ENCODE assay signal across 20 cellular contexts in genomic region chr12:98485792-98486347, GRCh38. TPM values are rescaled to one million over a fixed set of nuclear protein-coding genes. Genes with fewer than 3 reads are reported as not detected.
DNase-seq lines count a peak whose midpoint lies in the region; ATAC-seq, FAIRE-seq and TF ChIP-seq lines count a peak whose summit lies in the region.
"Had no signal": no experiment of that assay in that cellular context is flagged by ENCODE, and none has a peak within 500 bp of the region (broad histone marks: within the 10 kb centered on the region; RNA-seq: fewer than 3 reads in every experiment).

No MANE protein-coding gene starts in this region.

- POLR2A ChIA-PET in A673 (lab: Charles Lee; ENCODE audit: low non-redundant PET) = no interaction called here

- H3K27me3 ChIP-seq in A673 (replicated peaks; ENCODE audit: insufficient read depth, low read depth, low read length, poor library complexity) (no peaks in the 10 kb centered on the region), osteoblast (ENCODE audit: insufficient read depth, low read length) (no peaks in the 10 kb centered on the region), small intestine (ENCODE audit: control insufficient read depth in 2 of 2, insufficient read depth in 2 of 2, low read length in 2 of 2) (no peaks in the 10 kb centered on the region)
- H3K27me3 ChIP-seq: BLaER1 treated with 17β-estradiol and CSF1 and Interleukin-3, amounts not matched to agents 10 nM and 100 nM had no signal

- H3K36me3 ChIP-seq in A673 (ENCODE audit: insufficient read depth, low read length, poor library complexity, severe bottlenecking) = no peaks in the 10 kb centered on the region
- H3K36me3 ChIP-seq in SK-N-MC (ENCODE audit: insufficient read depth, low read length) = no peaks in the 10 kb centered on the region
- H3K36me3 ChIP-seq in osteoblast (ENCODE audit: insufficient read depth, low read length) = no peaks in the 10 kb centered on the region
- H3K36me3 ChIP-seq in small intestine (ENCODE audit: control insufficient read depth in 2 of 2, insufficient read depth in 2 of 2, low read length in 2 of 2) = no peaks in the 10 kb centered on the region
- H3K36me3 ChIP-seq: BLaER1 treated with 17β-estradiol and CSF1 and Interleukin-3, amounts not matched to agents 10 nM and 100 nM had no signal

- no peak overlapping the region for H3K4me2 ChIP-seq in osteoblast (ENCODE audit: insufficient read depth, low read length)
- H3K4me2 ChIP-seq: A549; BLaER1 treated with 17β-estradiol and CSF1 and Interleukin-3, amounts not matched to agents 10 nM and 100 nM had no signal

- TF ChIP-seq CTCF in A673 (conservative IDR thresholded peaks at IDR 0.05; ENCODE audit: low read depth, low read length) (no peak), osteoblast (IDR thresholded peaks at IDR 0.05; ENCODE audit: extremely low read depth, low read depth, low read length) (no peak)

- no peaks in the 10 kb centered on the region for H3K79me2 ChIP-seq in osteoblast (ENCODE audit: insufficient read depth, low read length)

- H3K9ac ChIP-seq in SK-N-MC (ENCODE audit: insufficient read length) = no peak overlapping the region
- H3K9ac ChIP-seq: BLaER1 treated with 17β-estradiol and CSF1 and Interleukin-3, amounts not matched to agents 10 nM and 100 nM had no signal

- H4K20me1 ChIP-seq in osteoblast (ENCODE audit: insufficient read depth, low read length) = no peaks in the 10 kb centered on the region
- H4K20me1 ChIP-seq: BLaER1 treated with 17β-estradiol and CSF1 and Interleukin-3, amounts not matched to agents 10 nM and 100 nM had no signal

- WGBS in small intestine, 3 donors = 80 to 88% (median 87%) methylated on average over 6 of the region's 6 CpGs

- H3K4me1 ChIP-seq in A673 (ENCODE audit: insufficient read depth, low read length, poor library complexity, severe bottlenecking) = peaks cover 6% of the 10 kb centered on the region
- peaks cover 3% of the 10 kb centered on the region for H3K4me1 ChIP-seq in osteoblast (ENCODE audit: insufficient read depth, low read length)
- no peaks in the 10 kb centered on the region for H3K4me1 ChIP-seq in small intestine (ENCODE audit: control insufficient read depth in 2 of 2, insufficient read depth in 1 of 2, low read depth in 1 of 2, low read length in 1 of 2)

- ATAC-seq in GM21825 (IDR thresholded peaks at IDR 0.05; ENCODE audit: unreplicated experiment) = no peak
- ATAC-seq: A549; CD8-positive, alpha-beta T cell; HCT116 had no signal

- no TSS peak for BruUV-seq in A673 (replicated peaks; lab: Mats Ljungman, UMichigan)

- no peaks in the 10 kb centered on the region for H3K9me3 ChIP-seq in A673 (ENCODE audit: low read depth, low read length, poor library complexity, severe bottlenecking)
- H3K9me3 ChIP-seq in SK-N-MC (ENCODE audit: low read depth, low read length) = no peaks in the 10 kb centered on the region
- no peaks in the 10 kb centered on the region for H3K9me3 ChIP-seq in osteoblast (ENCODE audit: low read depth, low read length)
- H3K9me3 ChIP-seq in small intestine (ENCODE audit: control insufficient read depth, low read depth) = no peaks in the 10 kb centered on the region

- DNase-seq in A673 (ENCODE audit: low spot score) (peak; percentile 73), NCI-H1694 (lab: John Stamatoyannopoulos, UW) (peak; percentile 23), SK-N-MC (ENCODE audit: low read depth, low spot score) (peak; percentile 58), osteoblast (ENCODE audit: insufficient read length, low spot score, missing footprints) (peak; percentile 31), small intestine (no peak), islet precursor cell (no peak)
- DNase-seq: CD8-positive, alpha-beta T cell; DMS153; DMS79; GDM1; GOT3; H7; HFFc6 had no signal

- no peak overlapping the region for H2AFZ ChIP-seq in osteoblast (ENCODE audit: low read length)

- CTCF ChIA-PET in A673 (lab: Charles Lee) = no interaction called here

- intact Hi-C loops in A673 (cut with micrococcal nuclease; ENCODE audit: unreplicated experiment) = no loop called here

- FAIRE-seq in small intestine (lab: Jason Lieb, UNC) = no peak
- FAIRE-seq: A549, GM12892, GM18507 had no signal

- no peak overlapping the region for H3K4me3 ChIP-seq in A673 (ENCODE audit: low read depth, low read length, poor library complexity, severe bottlenecking)
- H3K4me3 ChIP-seq in SK-N-MC = 0 out of 2 replicates have a peak overlapping the region, but pooled peaks have one; percentile 10
- no peak overlapping the region for H3K4me3 ChIP-seq in osteoblast (ENCODE audit: insufficient read depth, low read length)
- no peak overlapping the region for H3K4me3 ChIP-seq in small intestine (ENCODE audit: low read depth in 1 of 2, low read length in 2 of 2)
- H3K4me3 ChIP-seq: A549; BLaER1 treated with 17β-estradiol and CSF1 and Interleukin-3, amounts not matched to agents 10 nM and 100 nM had no signal

- no peak overlapping the region for H3K27ac ChIP-seq in A673 (ENCODE audit: low read depth, low read length, poor library complexity, severe bottlenecking)
- H3K27ac ChIP-seq in SK-N-MC = no peak overlapping the region; the same call in 1 of the 2 replicates
- no peak overlapping the region for H3K27ac ChIP-seq in osteoblast (ENCODE audit: low read depth, low read length)
- no peak overlapping the region for H3K27ac ChIP-seq in small intestine (ENCODE audit: low read depth in 1 of 2, low read length in 1 of 2)
- H3K27ac ChIP-seq: 22Rv1; A549; BLaER1 treated with 17β-estradiol and CSF1 and Interleukin-3, amounts not matched to agents 10 nM and 100 nM had no signal

RNA-seq across cellular contexts. Expression of gene TMPO, which starts 29.5 kb away (rescaled TPM):
- total RNA-seq in A673 (2021) (296 and 311 TPM in 2 replicates), osteoblast (46.9 and 52.1 TPM in 2 replicates)
- polyA plus RNA-seq in small intestine = 10 to 100 TPM; 19.5 to 66.4 (median 24.4) TPM

Comparison
In these comparisons a context has a peak if more than half of its experiments do, and no peak if none do; other contexts are left out.
1. DNase-seq: peak in A673 (single experiment), NCI-H1694 (single experiment), SK-N-MC (single experiment) and osteoblast (single experiment); none in small intestine (single experiment) and islet precursor cell (single experiment).